Comparison of ENCODE assay signal across 1 cellular context in the genomic region with DNA sequence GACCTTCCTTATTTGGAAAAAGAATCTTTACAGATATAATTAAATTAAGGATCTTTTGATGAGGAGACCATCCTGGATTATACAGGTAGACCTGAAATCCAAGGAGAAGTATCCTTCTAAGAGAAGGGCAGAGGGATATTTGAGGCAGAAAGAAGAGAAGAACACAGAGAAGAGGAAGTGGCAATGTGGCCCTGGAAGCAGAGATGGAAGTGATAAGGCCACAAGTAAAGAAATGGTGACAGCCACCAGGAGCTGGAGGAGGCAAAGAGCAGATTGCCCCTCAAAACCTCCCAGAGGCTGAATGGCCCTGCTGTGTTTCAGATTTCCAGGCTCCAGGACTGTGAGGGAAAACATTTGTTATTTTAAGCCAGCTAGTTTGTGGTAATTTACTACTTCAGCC.
TF ChIP-seq lines count a peak whose summit lies in the region.

No MANE protein-coding gene starts in this region.

TF ChIP-seq in GM12878, 131 proteins besides CTCF, POLR2A, EP300 and RAD21 (continued from another document):
- TF ChIP-seq, protein P1, sequence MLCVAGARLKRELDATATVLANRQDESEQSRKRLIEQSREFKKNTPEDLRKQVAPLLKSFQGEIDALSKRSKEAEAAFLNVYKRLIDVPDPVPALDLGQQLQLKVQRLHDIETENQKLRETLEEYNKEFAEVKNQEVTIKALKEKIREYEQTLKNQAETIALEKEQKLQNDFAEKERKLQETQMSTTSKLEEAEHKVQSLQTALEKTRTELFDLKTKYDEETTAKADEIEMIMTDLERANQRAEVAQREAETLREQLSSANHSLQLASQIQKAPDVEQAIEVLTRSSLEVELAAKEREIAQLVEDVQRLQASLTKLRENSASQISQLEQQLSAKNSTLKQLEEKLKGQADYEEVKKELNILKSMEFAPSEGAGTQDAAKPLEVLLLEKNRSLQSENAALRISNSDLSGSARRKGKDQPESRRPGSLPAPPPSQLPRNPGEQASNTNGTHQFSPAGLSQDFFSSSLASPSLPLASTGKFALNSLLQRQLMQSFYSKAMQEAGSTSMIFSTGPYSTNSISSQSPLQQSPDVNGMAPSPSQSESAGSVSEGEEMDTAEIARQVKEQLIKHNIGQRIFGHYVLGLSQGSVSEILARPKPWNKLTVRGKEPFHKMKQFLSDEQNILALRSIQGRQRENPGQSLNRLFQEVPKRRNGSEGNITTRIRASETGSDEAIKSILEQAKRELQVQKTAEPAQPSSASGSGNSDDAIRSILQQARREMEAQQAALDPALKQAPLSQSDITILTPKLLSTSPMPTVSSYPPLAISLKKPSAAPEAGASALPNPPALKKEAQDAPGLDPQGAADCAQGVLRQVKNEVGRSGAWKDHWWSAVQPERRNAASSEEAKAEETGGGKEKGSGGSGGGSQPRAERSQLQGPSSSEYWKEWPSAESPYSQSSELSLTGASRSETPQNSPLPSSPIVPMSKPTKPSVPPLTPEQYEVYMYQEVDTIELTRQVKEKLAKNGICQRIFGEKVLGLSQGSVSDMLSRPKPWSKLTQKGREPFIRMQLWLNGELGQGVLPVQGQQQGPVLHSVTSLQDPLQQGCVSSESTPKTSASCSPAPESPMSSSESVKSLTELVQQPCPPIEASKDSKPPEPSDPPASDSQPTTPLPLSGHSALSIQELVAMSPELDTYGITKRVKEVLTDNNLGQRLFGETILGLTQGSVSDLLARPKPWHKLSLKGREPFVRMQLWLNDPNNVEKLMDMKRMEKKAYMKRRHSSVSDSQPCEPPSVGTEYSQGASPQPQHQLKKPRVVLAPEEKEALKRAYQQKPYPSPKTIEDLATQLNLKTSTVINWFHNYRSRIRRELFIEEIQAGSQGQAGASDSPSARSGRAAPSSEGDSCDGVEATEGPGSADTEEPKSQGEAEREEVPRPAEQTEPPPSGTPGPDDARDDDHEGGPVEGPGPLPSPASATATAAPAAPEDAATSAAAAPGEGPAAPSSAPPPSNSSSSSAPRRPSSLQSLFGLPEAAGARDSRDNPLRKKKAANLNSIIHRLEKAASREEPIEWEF (IDR thresholded peaks at IDR 0.05; ENCODE audit: insufficient replicate concordance, low read depth, low read length) = no peak
- no peak for TF ChIP-seq KDM1A (IDR thresholded peaks at IDR 0.05; ENCODE audit: borderline replicate concordance)
- TF ChIP-seq, protein P2, sequence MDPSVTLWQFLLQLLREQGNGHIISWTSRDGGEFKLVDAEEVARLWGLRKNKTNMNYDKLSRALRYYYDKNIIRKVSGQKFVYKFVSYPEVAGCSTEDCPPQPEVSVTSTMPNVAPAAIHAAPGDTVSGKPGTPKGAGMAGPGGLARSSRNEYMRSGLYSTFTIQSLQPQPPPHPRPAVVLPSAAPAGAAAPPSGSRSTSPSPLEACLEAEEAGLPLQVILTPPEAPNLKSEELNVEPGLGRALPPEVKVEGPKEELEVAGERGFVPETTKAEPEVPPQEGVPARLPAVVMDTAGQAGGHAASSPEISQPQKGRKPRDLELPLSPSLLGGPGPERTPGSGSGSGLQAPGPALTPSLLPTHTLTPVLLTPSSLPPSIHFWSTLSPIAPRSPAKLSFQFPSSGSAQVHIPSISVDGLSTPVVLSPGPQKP (IDR thresholded peaks at IDR 0.05; ENCODE audit: low read depth, low read length) = no peak
TF ChIP-seq in GM12878: peak in this region for 1.
